ENCODE assay signal across 16 cellular contexts in genomic region chr11:92826597-92826996, GRCh38.
"Had no signal": no experiment of that assay in that cellular context is flagged by ENCODE, and none has a peak within 500 bp of the region (broad histone marks: within the 10 kb centered on the region; RNA-seq: fewer than 3 reads in every experiment).

No MANE protein-coding gene starts in this region.

- H3K4me1 Mint-ChIP-seq: activated CD8-positive, alpha-beta memory T cell treated with anti-CD3 and anti-CD28 coated beads, Interleukin-2, amount 10 ng/mL, durations not matched to agents 7 days and 5 days; activated naive CD4-positive, alpha-beta T cell treated with anti-CD3 and anti-CD28 coated beads, Interleukin-2, amount 50 U/mL, for 24 hours had no signal

- H3K27ac Mint-ChIP-seq: activated CD8-positive, alpha-beta memory T cell treated with anti-CD3 and anti-CD28 coated beads, Interleukin-2, amount 10 ng/mL, durations not matched to agents 7 days and 5 days; activated naive CD4-positive, alpha-beta T cell treated with anti-CD3 and anti-CD28 coated beads, Interleukin-2, amount 50 U/mL, for 24 hours; activated T-cell treated with anti-CD3 and anti-CD28 coated beads, Interleukin-2, amount 50 U/mL, for 24 hours; mesothelial cell of epicardium had no signal

- H3K9me3 Mint-ChIP-seq: activated naive CD4-positive, alpha-beta T cell treated with anti-CD3 and anti-CD28 coated beads, Interleukin-2, amount 50 U/mL, for 24 hours; activated T-cell treated with anti-CD3 and anti-CD28 coated beads, Interleukin-2, amount 50 U/mL, for 24 hours; mesothelial cell of epicardium had no signal

- H3K4me1 ChIP-seq: adrenal gland, testis, upper lobe of right lung had no signal

- H3K27ac ChIP-seq: adrenal gland, coronary artery, esophagus squamous epithelium, ovary, sigmoid colon, stomach, testis, upper lobe of right lung had no signal

- H3K27me3 Mint-ChIP-seq: activated CD8-positive, alpha-beta memory T cell treated with anti-CD3 and anti-CD28 coated beads, Interleukin-2, amount 10 ng/mL, durations not matched to agents 7 days and 5 days had no signal

- H3K9me3 ChIP-seq: adrenal gland, esophagus squamous epithelium, ovary, sigmoid colon, stomach, testis, upper lobe of right lung had no signal

- H3K36me3 ChIP-seq: adrenal gland, esophagus squamous epithelium, ovary, sigmoid colon, stomach, upper lobe of right lung had no signal

- H3K4me3 ChIP-seq: adrenal gland, coronary artery, esophagus squamous epithelium, ovary, sigmoid colon, stomach, testis, upper lobe of right lung had no signal

- H3K4me3 Mint-ChIP-seq: activated CD8-positive, alpha-beta memory T cell treated with anti-CD3 and anti-CD28 coated beads, Interleukin-2, amount 10 ng/mL, durations not matched to agents 7 days and 5 days; activated naive CD4-positive, alpha-beta T cell treated with anti-CD3 and anti-CD28 coated beads, Interleukin-2, amount 50 U/mL, for 24 hours; activated T-cell treated with anti-CD3 and anti-CD28 coated beads, Interleukin-2, amount 50 U/mL, for 24 hours; mesothelial cell of epicardium had no signal

- ATAC-seq: activated CD8-positive, alpha-beta memory T cell treated with anti-CD3 and anti-CD28 coated beads, Interleukin-2, amount 10 ng/mL, durations not matched to agents 7 days and 5 days; upper lobe of right lung had no signal

- DNase-seq: activated CD4-positive, alpha-beta T cell treated with anti-CD3 and anti-CD28 coated beads, Interleukin-2, amount 50 U/mL, for 48 hours; activated CD8-positive, alpha-beta memory T cell treated with anti-CD3 and anti-CD28 coated beads, Interleukin-2, amount 10 ng/mL, durations not matched to agents 7 days and 5 days; activated T-cell treated with anti-CD3 and anti-CD28 coated beads, Interleukin-2, amount 50 U/mL, for 24 hours; adrenal gland; caudate nucleus; esophagus squamous epithelium; hypothalamus; ovary; sigmoid colon; stimulated activated CD4-positive, alpha-beta T cell treated with anti-CD3 and anti-CD28 coated beads, Interleukin-1b, Interleukin-23, amount 100 ng/mL, for 48 hours; stomach; testis; upper lobe of right lung had no signal

- H3K27me3 ChIP-seq: adrenal gland, esophagus squamous epithelium, ovary, sigmoid colon, stomach, testis, upper lobe of right lung had no signal

- H3K36me3 Mint-ChIP-seq: activated CD8-positive, alpha-beta memory T cell treated with anti-CD3 and anti-CD28 coated beads, Interleukin-2, amount 10 ng/mL, durations not matched to agents 7 days and 5 days; activated naive CD4-positive, alpha-beta T cell treated with anti-CD3 and anti-CD28 coated beads, Interleukin-2, amount 50 U/mL, for 24 hours; mesothelial cell of epicardium had no signal
